Comparison of ENCODE assay signal across 24 cellular contexts in the genomic region with DNA sequence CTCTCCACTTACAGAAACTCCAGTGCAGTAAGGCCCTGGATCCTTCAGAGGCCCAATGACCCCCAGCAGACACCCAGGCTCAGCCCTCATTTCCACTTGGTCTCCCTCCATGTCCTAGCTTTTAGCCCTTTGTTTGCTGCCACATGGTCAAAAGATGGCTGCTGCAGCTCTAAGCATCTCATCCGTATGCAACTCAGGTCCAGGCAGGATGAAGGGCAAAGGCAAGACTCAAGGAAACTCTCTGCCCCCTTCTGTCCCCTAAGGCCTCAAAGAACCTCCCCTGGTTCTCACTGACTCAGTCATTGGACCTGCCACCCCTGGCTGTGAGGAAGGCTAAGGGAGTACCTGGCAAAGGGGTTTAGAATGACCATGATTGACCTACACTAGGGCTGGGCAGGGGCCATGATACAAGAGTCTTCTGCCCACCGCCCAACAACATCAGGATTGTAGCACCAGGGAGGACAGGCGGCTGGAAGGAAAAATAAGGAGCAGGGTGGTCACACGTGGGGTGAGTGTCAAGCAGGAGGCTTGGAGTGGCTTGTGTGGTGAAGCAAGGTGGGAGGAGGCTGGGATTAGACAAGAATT.
"Had no signal": no experiment of that assay in that cellular context is flagged by ENCODE, and none has a peak within 500 bp of the region (broad histone marks: within the 10 kb centered on the region; RNA-seq: fewer than 3 reads in every experiment).

No MANE protein-coding gene starts in this region.

- H3K9me3 ChIP-seq: body of pancreas, esophagus squamous epithelium, left lung, right atrium auricular region, SK-N-SH, testis had no signal

- H3K27me3 Mint-ChIP-seq: central memory CD8-positive, alpha-beta T cell; T-cell had no signal

- ATAC-seq: left lung; naive thymus-derived CD8-positive, alpha-beta T cell; T-cell had no signal

- H3K36me3 ChIP-seq: esophagus squamous epithelium, left lung, right atrium auricular region had no signal

- H3K27me3 ChIP-seq: body of pancreas, esophagus squamous epithelium, hepatocyte, left lung, right atrium auricular region, testis had no signal

- H3K79me2 ChIP-seq: hepatocyte had no signal

- H2AFZ ChIP-seq: hepatocyte had no signal

- DNase-seq: activated CD8-positive, alpha-beta memory T cell treated with anti-CD3 and anti-CD28 coated beads for 24 hours; amygdala; effector CD4-positive, alpha-beta T cell; esophagus squamous epithelium; kidney; naive thymus-derived CD8-positive, alpha-beta T cell; SK-N-SH; stimulated activated CD4-positive, alpha-beta T cell treated with anti-CD3 and anti-CD28 coated beads, Interleukin-15, amount 100 ng/mL, for 24 hours; stimulated activated CD4-positive, alpha-beta T cell treated with anti-CD3 and anti-CD28 coated beads, Interleukin-4, amount 100 ng/mL, for 24 hours; stimulated activated naive CD4-positive, alpha-beta T cell treated with Interleukin-2 at 50 U/mL for 16 hours; T-cell; T-helper 9 cell; testis had no signal

- H3K27ac ChIP-seq: body of pancreas, testis had no signal

- H3K9ac ChIP-seq: SK-N-SH had no signal

- H3K36me3 Mint-ChIP-seq: activated naive CD4-positive, alpha-beta T cell treated with anti-CD3 and anti-CD28 coated beads, Interleukin-2, amount 50 U/mL, for 72 hours; memory B cell; naive thymus-derived CD8-positive, alpha-beta T cell; T-cell had no signal

- H3K9me3 Mint-ChIP-seq: activated naive CD4-positive, alpha-beta T cell treated with anti-CD3 and anti-CD28 coated beads, Interleukin-2, amount 50 U/mL, for 72 hours; central memory CD8-positive, alpha-beta T cell; memory B cell; naive thymus-derived CD8-positive, alpha-beta T cell; T-cell had no signal

- H3K4me3 Mint-ChIP-seq: central memory CD8-positive, alpha-beta T cell; memory B cell; naive thymus-derived CD8-positive, alpha-beta T cell; T-cell had no signal

- H3K4me1 ChIP-seq: body of pancreas had no signal

- H3K4me2 ChIP-seq: hepatocyte, SK-N-SH had no signal

- H3K4me1 Mint-ChIP-seq: central memory CD8-positive, alpha-beta T cell; memory B cell; naive thymus-derived CD8-positive, alpha-beta T cell; T-cell had no signal

- FAIRE-seq: endothelial cell of umbilical vein, kidney had no signal

- H3K4me3 ChIP-seq: body of pancreas, coronary artery, esophagus squamous epithelium, hepatocyte, left lung, right atrium auricular region, skin epidermis, testis had no signal

- H3K27ac Mint-ChIP-seq: memory B cell, progenitor cell of endocrine pancreas had no signal
